14 cellular contexts compared by ENCODE assay signal in genomic region chr10:66538352-66538751, GRCh38.
DNase-seq lines count a peak whose midpoint lies in the region; ATAC-seq and TF ChIP-seq lines count a peak whose summit lies in the region.
"Had no signal": no experiment of that assay in that cellular context is flagged by ENCODE, and none has a peak within 500 bp of the region (broad histone marks: within the 10 kb centered on the region; RNA-seq: fewer than 3 reads in every experiment).

No MANE protein-coding gene starts in this region.

- no peak overlapping the region for H2AK5ac ChIP-seq in H9 (ENCODE audit: insufficient read length, low read length)

- H3K4ac ChIP-seq in H9 (ENCODE audit: low read depth, low read length), result no peak overlapping the region

- H3K36me3 Mint-ChIP-seq in H9 (ENCODE audit: insufficient read depth in 1 of 3, low read depth in 3 of 3), result no peaks in the 10 kb centered on the region

- H2BK5ac ChIP-seq in H9 (ENCODE audit: insufficient read length, low read length), result no peak overlapping the region

- H2BK15ac ChIP-seq in H9 (ENCODE audit: low read depth, low read length), result no peak overlapping the region

- H2AFZ ChIP-seq in hepatocyte, result no peak overlapping the region
- H2AFZ ChIP-seq in H9 (ENCODE audit: low read length), result no peak overlapping the region

- H3K9ac ChIP-seq in endocrine pancreas (ENCODE audit: control insufficient read depth, insufficient read depth, low read length), result no peak overlapping the region
- H3K9ac ChIP-seq in H9 (ENCODE audit: extremely low read depth, insufficient read length, low read length), result no peak overlapping the region

- H3K4me1 ChIP-seq in cardiac muscle cell (ENCODE audit: low read depth) (peaks cover 27% of the 10 kb centered on the region), endocrine pancreas (ENCODE audit: control insufficient read depth, insufficient read depth, low read length) (no peaks in the 10 kb centered on the region), hepatocyte (ENCODE audit: insufficient read depth) (no peaks in the 10 kb centered on the region), H9 (ENCODE audit: insufficient read depth, low read length) (no peaks in the 10 kb centered on the region)
- H3K4me1 ChIP-seq: SJCRH30 had no signal

- H3K79me2 ChIP-seq in hepatocyte, result no peaks in the 10 kb centered on the region
- H3K79me2 ChIP-seq in H9 (ENCODE audit: insufficient read depth, low read length), result no peaks in the 10 kb centered on the region

- no peak overlapping the region for H3T11ph ChIP-seq in H9 (ENCODE audit: low read length)

- TF ChIP-seq CTCF in cardiac muscle cell (IDR thresholded peaks at IDR 0.05; ENCODE audit: low read depth, low read length) (no peak), hepatocyte (IDR thresholded peaks at IDR 0.05; ENCODE audit: poor library complexity) (no peak), H9 (conservative IDR thresholded peaks at IDR 0.05) (no peak)

- no peak overlapping the region for H3K18ac ChIP-seq in H9 (ENCODE audit: insufficient read length, low read depth, low read length)

- no peak overlapping the region for H2BK20ac ChIP-seq in H9 (ENCODE audit: low read depth, low read length, poor library complexity, severe bottlenecking)

- H3K23me2 ChIP-seq in H9 (ENCODE audit: insufficient read length, low read depth, low read length, poor library complexity, severe bottlenecking), result no peaks in the 10 kb centered on the region

- H3K27ac ChIP-seq in cardiac muscle cell (peak overlapping the region; percentile 95), hepatocyte (peak overlapping the region; percentile 33), H9 (ENCODE audit: insufficient read length, low read depth, low read length) (no peak overlapping the region)
- H3K27ac ChIP-seq: RWPE1, SJCRH30 had no signal

- H3K9me3 ChIP-seq in cardiac muscle cell (ENCODE audit: low read depth), result no peaks in the 10 kb centered on the region
- no peaks in the 10 kb centered on the region for H3K9me3 ChIP-seq in endocrine pancreas (ENCODE audit: control insufficient read depth, low read length)
- no peaks in the 10 kb centered on the region for H3K9me3 ChIP-seq in hepatocyte (ENCODE audit: low read depth)
- no peaks in the 10 kb centered on the region for H3K9me3 ChIP-seq in H9 (ENCODE audit: control insufficient read depth, low read depth, low read length)
- H3K9me3 ChIP-seq: SJCRH30 had no signal

- H3K27me3 ChIP-seq in cardiac muscle cell, result no peaks in the 10 kb centered on the region
- no peaks in the 10 kb centered on the region for H3K27me3 ChIP-seq in endocrine pancreas (ENCODE audit: control insufficient read depth, insufficient read depth, low read length)
- H3K27me3 ChIP-seq in hepatocyte, result no peaks in the 10 kb centered on the region
- H3K27me3 ChIP-seq in H9 (ENCODE audit: insufficient read depth, low read length), result no peaks in the 10 kb centered on the region
- H3K27me3 ChIP-seq: SJCRH30 had no signal

- H3K14ac ChIP-seq in H9 (ENCODE audit: insufficient read depth, low read length), result no peak overlapping the region

- no peak overlapping the region for H3K4me3 Mint-ChIP-seq in H9

- 36% methylated on average over 3 of the region's 3 CpGs for WGBS in hepatocyte (ENCODE audit: low lambda C conversion rate, missing lambda C conversion rate)
- no CpG with 5 or more reads among the region's 3 CpGs for WGBS in H9 (ENCODE audit: extremely low coverage, insufficient read length, low lambda C conversion rate)

- H3K36me3 ChIP-seq in cardiac muscle cell, result no peaks in the 10 kb centered on the region
- H3K36me3 ChIP-seq in endocrine pancreas (ENCODE audit: control insufficient read depth, insufficient read depth, low read length), result no peaks in the 10 kb centered on the region
- H3K36me3 ChIP-seq in hepatocyte (replicated peaks; ENCODE audit: insufficient read depth, low read depth), result no peaks in the 10 kb centered on the region
- H3K36me3 ChIP-seq: SJCRH30 had no signal

- H4K5ac ChIP-seq in H9 (ENCODE audit: insufficient read length, low read depth, low read length), result no peak overlapping the region

- no peaks in the 10 kb centered on the region for H3K79me1 ChIP-seq in H9 (ENCODE audit: insufficient read depth, low read depth, low read length, poor library complexity, severe bottlenecking)

- no peak overlapping the region for H3K27ac Mint-ChIP-seq in H9

- H3K4me1 Mint-ChIP-seq in H9, result peaks cover 0 to 4% of the 10 kb centered on the region in 2 experiments; a peak in 1 of 4 replicates

- H3K9me3 Mint-ChIP-seq in H9, result no peaks in the 10 kb centered on the region

- H3K4me3 ChIP-seq in cardiac muscle cell (peak overlapping the region; percentile 6), endocrine pancreas (ENCODE audit: control insufficient read depth, insufficient read depth, low read length) (peak overlapping the region; percentile 83), hepatocyte (no peak overlapping the region)
- H3K4me3 ChIP-seq: SJCRH30 had no signal

- H2BK120ac ChIP-seq in H9 (ENCODE audit: low read depth, low read length, poor library complexity, severe bottlenecking), result no peak overlapping the region

- ATAC-seq in GM18858 (IDR thresholded peaks at IDR 0.05; ENCODE audit: unreplicated experiment), result no peak

- no peak overlapping the region for H4K91ac ChIP-seq in H9 (ENCODE audit: insufficient read length, low read depth, low read length)

- H3K27me3 Mint-ChIP-seq in H9 (ENCODE audit: low read depth), result no peaks in the 10 kb centered on the region

- H3K9me2 ChIP-seq in hepatocyte (replicated peaks; ENCODE audit: insufficient read depth), result no peaks in the 10 kb centered on the region

- H2BK12ac ChIP-seq in H9 (ENCODE audit: insufficient read length, low read depth, low read length), result no peak overlapping the region

- peak overlapping the region; percentile 45 for H3K4me2 ChIP-seq in hepatocyte
- H3K4me2 ChIP-seq in H9 (ENCODE audit: insufficient read depth, insufficient read length, low read length), result no peak overlapping the region

- DNase-seq in cardiac muscle cell (ENCODE audit: low read depth in 1 of 2, low spot score in 1 of 2) (peak in 1 of 2 donors; percentile 76), cardiac septum (ENCODE audit: low spot score) (no peak), hepatocyte (ENCODE audit: low spot score) (no peak), H9 (no peak), SW480 (ENCODE audit: low spot score) (no peak), middle frontal gyrus (ENCODE audit: extremely low spot score, low spot score) (no peak)
- DNase-seq: C1 segment of cervical spinal cord, GOT3, NCI-H1092 treated with DMSO at 0.1 percent for 48 hours, NCI-H82, SJCRH30 had no signal

- H3K56ac ChIP-seq in H9 (ENCODE audit: insufficient read length, low read depth, low read length), result no peak overlapping the region

- intact Hi-C loops in cardiac septum (cut with DNase I), result no loop called here

- H4K20me1 ChIP-seq in hepatocyte (ENCODE audit: insufficient read depth, poor library complexity, severe bottlenecking) (no peaks in the 10 kb centered on the region), H9 (ENCODE audit: control insufficient read depth, insufficient read depth, insufficient read length) (no peaks in the 10 kb centered on the region)

- H4K8ac ChIP-seq in H9 (replicated peaks; ENCODE audit: insufficient read length, low read depth, low read length), result no peak overlapping the region

- H3K23ac ChIP-seq in H9 (ENCODE audit: insufficient read length, low read depth, low read length), result no peak overlapping the region
